19 cellular contexts compared by ENCODE assay signal in the genomic region with DNA sequence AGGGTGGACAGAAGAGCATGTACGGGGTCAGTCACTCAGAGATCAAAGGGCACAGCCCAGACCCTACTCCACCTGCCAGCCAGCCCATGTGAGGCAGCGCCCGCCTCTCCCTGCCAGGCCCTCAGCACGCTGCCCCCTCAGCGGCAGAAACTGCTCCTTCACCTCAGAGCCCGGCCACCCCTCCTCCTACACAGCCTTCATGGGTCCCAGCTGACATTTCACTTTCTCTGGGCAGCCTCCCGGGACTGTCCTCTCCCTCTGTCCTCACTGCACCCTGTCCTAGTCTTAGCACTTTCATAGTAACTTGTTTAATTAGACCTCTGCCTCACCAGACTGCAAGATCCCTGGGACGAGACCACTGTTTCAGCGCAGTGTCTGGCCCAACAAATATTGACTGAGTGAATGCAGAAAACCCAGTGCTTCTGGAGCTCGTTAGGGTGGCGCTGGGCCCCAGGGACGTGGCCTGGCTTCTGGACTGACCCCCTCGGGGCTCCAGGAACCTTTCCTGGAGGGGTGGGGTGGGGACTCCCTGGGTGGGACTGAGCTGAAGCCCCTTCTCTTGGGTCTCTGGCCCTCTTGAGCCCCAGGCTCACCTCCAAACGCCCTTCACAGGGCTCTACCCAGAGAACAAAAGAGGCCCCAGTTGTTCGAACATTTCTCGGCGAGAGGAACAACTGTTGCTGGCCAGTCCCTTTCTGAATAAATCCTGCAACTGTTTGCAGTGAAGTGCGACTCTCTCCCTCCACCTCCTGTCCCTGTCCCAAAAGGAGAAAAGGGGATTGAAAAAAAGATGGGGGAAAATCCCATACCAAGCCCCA.
DNase-seq lines count a peak whose midpoint lies in the region; ATAC-seq, FAIRE-seq and TF ChIP-seq lines count a peak whose summit lies in the region.
"Had no signal": no experiment of that assay in that cellular context is flagged by ENCODE, and none has a peak within 500 bp of the region (broad histone marks: within the 10 kb centered on the region; RNA-seq: fewer than 3 reads in every experiment).

No MANE protein-coding gene starts in this region.

- H2AK5ac ChIP-seq in neuronal stem cell (ENCODE audit: low read depth, low read length), result peak overlapping the region; percentile 94

- H3K27me3 ChIP-seq in HepG2 (ENCODE audit: control insufficient read depth in 1 of 2, insufficient read depth in 2 of 2, low read length in 2 of 2) (no peaks in the 10 kb centered on the region), right lobe of liver (no peaks in the 10 kb centered on the region), right atrium auricular region (no peaks in the 10 kb centered on the region), neuronal stem cell (ENCODE audit: control insufficient read depth in 3 of 3, insufficient read depth in 3 of 3, low read depth in 1 of 3, low read length in 3 of 3) (no peaks in the 10 kb centered on the region), uterus (no peaks in the 10 kb centered on the region)

- CTCF ChIA-PET in HepG2 (lab: Yijun Ruan, JAX; ENCODE audit: low intra/inter-chr PET ratio, low total read pairs), result no interaction called here

- no peak overlapping the region for H4K8ac ChIP-seq in neuronal stem cell (ENCODE audit: low read depth, low read length)

- H3K23ac ChIP-seq in neuronal stem cell (ENCODE audit: low read depth, low read length, poor library complexity), result peak overlapping the region; percentile 56

- no peaks in the 10 kb centered on the region for H3K79me2 ChIP-seq in HepG2 (ENCODE audit: insufficient read depth, low read length)

- peak overlapping the region; percentile 76 for H3K14ac ChIP-seq in neuronal stem cell (ENCODE audit: low read length)

- no peak for FAIRE-seq in HepG2 (lab: Jason Lieb, UNC)
- FAIRE-seq: RCC 7860 had no signal

- TF ChIP-seq CTCF in HepG2 (CRISPR knock-in tag; IDR thresholded peaks at IDR 0.05), result no peak
- no peak for TF ChIP-seq CTCF in right lobe of liver (IDR thresholded peaks at IDR 0.05)
- no peak for TF ChIP-seq CTCF in right atrium auricular region (IDR thresholded peaks at IDR 0.05)
- TF ChIP-seq CTCF in uterus (IDR thresholded peaks at IDR 0.05), result no peak

- intact Hi-C loops in HepG2 (cut with micrococcal nuclease; ENCODE audit: unreplicated experiment) (no loop called here), right lobe of liver (cut with DNase I) (no loop called here), uterus (cut with DNase I; ENCODE audit: low total_unique reads) (no loop called here)

- in situ Hi-C loops in HepG2 (cut with HindIII; ENCODE audit: extremely low pct_ligation_motif_present, low pct_unique_long_range_greater_than_20kb), result no loop called here

- H2BK12ac ChIP-seq in neuronal stem cell (ENCODE audit: low read length), result no peak overlapping the region

- H3K4me3 ChIP-seq in HepG2 (replicated peaks in 1 of 3; ENCODE audit: insufficient read depth in 1 of 3, low read depth in 2 of 3, low read length in 3 of 3) (peak overlapping the region; percentile 42 to 65 (median 53)), right lobe of liver (no peak overlapping the region), right atrium auricular region (no peak overlapping the region), neuronal stem cell (ENCODE audit: low read length in 2 of 2) (no peak overlapping the region), uterus (no peak overlapping the region)
- H3K4me3 ChIP-seq: HAP-1 had no signal

- no peak overlapping the region for H4K91ac ChIP-seq in neuronal stem cell (ENCODE audit: low read depth, low read length, poor library complexity)

- TF ChIP-seq POLR2A in HepG2 (IDR thresholded peaks at IDR 0.05; ENCODE audit: insufficient read depth in 1 of 2, low read depth in 2 of 2, low read length in 2 of 2) (no peak), right lobe of liver (IDR thresholded peaks at IDR 0.05) (no peak), uterus (IDR thresholded peaks at IDR 0.05) (no peak)

- WGBS in HepG2 (ENCODE audit: low lambda C conversion rate), result 7% methylated on average over 10 of the region's 18 CpGs
- WGBS in right lobe of liver (ENCODE audit: insufficient coverage, low coverage, low lambda C conversion rate, missing lambda C conversion rate), result 60% methylated on average over 4 of the region's 18 CpGs
- no CpG with 5 or more reads among the region's 18 CpGs for WGBS in neuronal stem cell (ENCODE audit: extremely low coverage in 2 of 2, insufficient read length in 2 of 2, insufficient replicate concordance in 1 of 2), 2 donors

- H3K9me3 ChIP-seq in HepG2 (ENCODE audit: low read length) (no peaks in the 10 kb centered on the region), right lobe of liver (no peaks in the 10 kb centered on the region), right atrium auricular region (no peaks in the 10 kb centered on the region), neuronal stem cell (replicated peaks in 1 of 2; ENCODE audit: control insufficient read depth in 2 of 2, insufficient read depth in 1 of 2, low read depth in 1 of 2, low read length in 2 of 2) (no peaks in the 10 kb centered on the region), uterus (no peaks in the 10 kb centered on the region)
- H3K9me3 ChIP-seq: HAP-1 had no signal

- ATAC-seq in HepG2 (peak; percentile 28), right lobe of liver (no peak), GM21526 (IDR thresholded peaks at IDR 0.05; ENCODE audit: low FRiP score, unreplicated experiment) (no peak)

- peak overlapping the region; percentile 86 for H3K4me2 ChIP-seq in HepG2 (ENCODE audit: low read depth, low read length)
- H3K4me2 ChIP-seq in neuronal stem cell (ENCODE audit: insufficient read depth, low read length, poor library complexity, severe bottlenecking), result no peak overlapping the region

- peak overlapping the region; percentile 15 for H3K18ac ChIP-seq in neuronal stem cell (ENCODE audit: low read length)

- H3K36me3 ChIP-seq in HepG2 (replicated peaks in 1 of 2; ENCODE audit: control insufficient read depth in 1 of 2, insufficient read depth in 2 of 2, low read length in 2 of 2) (no peaks in the 10 kb centered on the region), right lobe of liver (no peaks in the 10 kb centered on the region), right atrium auricular region (no peaks in the 10 kb centered on the region), neuronal stem cell (replicated peaks in 1 of 2; ENCODE audit: control insufficient read depth in 2 of 2, insufficient read depth in 2 of 2, low read length in 2 of 2) (no peaks in the 10 kb centered on the region), uterus (no peaks in the 10 kb centered on the region)
- H3K36me3 ChIP-seq: HAP-1 had no signal

- H3K9ac ChIP-seq in HepG2 (ENCODE audit: insufficient read depth, low read depth, low read length) (peak overlapping the region; percentile 55), neuronal stem cell (ENCODE audit: low read depth, low read length, poor library complexity) (no peak overlapping the region)

- DNase-seq in HepG2 (ENCODE audit: low spot score), result peak; percentile 45
- DNase-seq in right lobe of liver, result no peak
- DNase-seq in right atrium auricular region (ENCODE audit: low spot score), result no peak
- DNase-seq in neuronal stem cell (ENCODE audit: low spot score), result no peak
- DNase-seq in uterus, result no peak
- DNase-seq in activated CD4-positive, CD25-positive, alpha-beta regulatory T cell (lab: John Stamatoyannopoulos, UW), result no peak
- DNase-seq in superior temporal gyrus (ENCODE audit: extremely low spot score), result no peak
- DNase-seq: activated effector memory CD4-positive, alpha-beta T cell treated with Interleukin-2 at 50 U/mL for 16 hours; amniotic stem cell; IMR-90; islet precursor cell; naive B cell; NCI-H748 treated with DMSO at 0.1 percent for 48 hours; stimulated activated CD4-positive, alpha-beta T cell treated with anti-CD3 and anti-CD28 coated beads, Interleukin-2, amount 100 ng/mL, for 48 hours; stimulated activated CD8-positive, alpha-beta memory T cell treated with anti-CD3 and anti-CD28 coated beads, Interleukin-4, amount 100 ng/mL, for 48 hours had no signal

- peak overlapping the region; percentile 95 for H2BK15ac ChIP-seq in neuronal stem cell (ENCODE audit: low read length)

- no peaks in the 10 kb centered on the region for H4K20me1 ChIP-seq in HepG2 (ENCODE audit: insufficient read depth, low read length)

- POLR2A ChIA-PET in HepG2 (lab: Yijun Ruan, JAX), result interaction anchor here (0.8 to 1.9 kb wide), 6 partner anchors 11 to 331 kb away, joined by 3 to 8 read pairs (median 3); partner anchors contain the start of gene TARDBP

- TF ChIP-seq EP300 in HepG2 (IDR thresholded peaks at IDR 0.05; ENCODE audit: low read depth in 2 of 2, low read length in 2 of 2), result no peak
- TF ChIP-seq EP300 in HepG2 (CRISPR knock-in tag; IDR thresholded peaks at IDR 0.05; ENCODE audit: borderline replicate concordance), result no peak

- peaks cover 2% of the 10 kb centered on the region for H3K79me1 ChIP-seq in neuronal stem cell (ENCODE audit: low read depth, low read length)

- BruUV-seq in HepG2 (replicated peaks; lab: Mats Ljungman, UMichigan), result no TSS peak

- H2AFZ ChIP-seq in HepG2 (ENCODE audit: low read length) (no peak overlapping the region), neuronal stem cell (ENCODE audit: low read length) (peak overlapping the region; percentile 58)

- peak overlapping the region; percentile 64 for H3K27ac ChIP-seq in HepG2 (ENCODE audit: extremely low read length, insufficient read depth, low read length)
- H3K27ac ChIP-seq in right lobe of liver, result no peak overlapping the region
- H3K27ac ChIP-seq in right atrium auricular region, result peak overlapping the region; percentile 86
- H3K27ac ChIP-seq in neuronal stem cell (replicated peaks; ENCODE audit: low read length), result no peak overlapping the region
- H3K27ac ChIP-seq in uterus, result peak overlapping the region; percentile 34 to 38
- H3K27ac ChIP-seq: epithelial cell of prostate had no signal

- no peak overlapping the region for H2BK5ac ChIP-seq in neuronal stem cell (ENCODE audit: low read length)

- TF ChIP-seq RAD21 in HepG2 (CRISPR knock-in tag; IDR thresholded peaks at IDR 0.05), result no peak

- H3K4ac ChIP-seq in neuronal stem cell (ENCODE audit: low read length), result no peak overlapping the region

- H3K4me1 ChIP-seq in HepG2 (ENCODE audit: insufficient read depth, low read length) (peaks cover 95% of the 10 kb centered on the region), right lobe of liver (peaks cover 0 to 34% (median 14%) of the 10 kb centered on the region in 4 donors), right atrium auricular region (peaks cover 0 to 100% of the 10 kb centered on the region in 2 donors), neuronal stem cell (ENCODE audit: control insufficient read depth in 2 of 2, insufficient read depth in 1 of 2, low read depth in 1 of 2, low read length in 2 of 2) (peaks cover 56 to 63% of the 10 kb centered on the region in 2 donors), uterus (no peaks in the 10 kb centered on the region)
- H3K4me1 ChIP-seq: HAP-1 had no signal

- no peak overlapping the region for H2BK120ac ChIP-seq in neuronal stem cell (ENCODE audit: low read depth, low read length)

Comparison
In these comparisons a context has a peak if more than half of its experiments do, and no peak if none do; other contexts are left out.
1. H3K27ac ChIP-seq: peak in HepG2 (single experiment), right atrium auricular region (2 of 2) and uterus (2 of 2); none in right lobe of liver (0 of 3) and neuronal stem cell (single experiment).
2. H3K4me3 ChIP-seq: peak in HepG2 (3 of 3); none in right lobe of liver (0 of 3), right atrium auricular region (0 of 2), neuronal stem cell (0 of 2) and uterus (0 of 2).